Comparison of ENCODE assay signal across 21 cellular contexts in the genomic region with DNA sequence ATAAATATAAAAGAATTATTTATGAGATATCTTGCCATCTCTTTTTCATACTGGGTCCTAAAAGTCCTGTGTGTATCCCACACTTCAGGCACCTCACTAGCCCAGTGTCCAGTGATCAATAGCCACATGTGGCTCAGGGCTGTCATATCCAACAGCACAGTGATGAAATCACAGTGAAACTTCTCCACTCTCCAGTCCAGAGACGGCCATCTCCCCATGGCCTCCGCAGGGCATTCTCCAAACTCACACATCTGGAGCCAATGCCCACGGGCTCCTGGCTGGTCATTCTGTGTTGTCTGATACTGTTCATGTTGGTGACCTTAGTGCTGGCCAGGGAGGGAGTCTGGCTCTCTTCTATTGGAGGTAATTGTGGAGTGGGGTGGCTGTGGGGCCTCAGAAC.
"Had no signal": no experiment of that assay in that cellular context is flagged by ENCODE, and none has a peak within 500 bp of the region (broad histone marks: within the 10 kb centered on the region; RNA-seq: fewer than 3 reads in every experiment).

No MANE protein-coding gene starts in this region.

- ATAC-seq: natural killer cell treated with Interleukin-12 subunit alpha and Interleukin-12 subunit beta and Interleukin-15 and Interleukin-18, amount 100 ng/mL, for 72 hours; stimulated activated effector memory CD8-positive, alpha-beta T cell treated with anti-CD3 and anti-CD28 coated beads, Interleukin-12 subunit alpha, Interleukin-12 subunit beta, amount 100 ng/mL, for 72 hours had no signal

- H3K9me3 Mint-ChIP-seq: memory B cell; natural killer cell treated with Interleukin-12 subunit alpha and Interleukin-12 subunit beta and Interleukin-15 and Interleukin-18, amount 100 ng/mL, for 72 hours; stimulated activated effector memory CD8-positive, alpha-beta T cell treated with anti-CD3 and anti-CD28 coated beads, Interleukin-12 subunit alpha, Interleukin-12 subunit beta, amount 100 ng/mL, for 72 hours; stimulated activated naive CD8-positive, alpha-beta T cell treated with anti-CD3 and anti-CD28 coated beads, Interleukin-15, Interleukin-2, amounts not matched to agents 100 ng/mL and 50 ng/mL, for 24 hours had no signal

- H2AFZ ChIP-seq: parathyroid adenoma had no signal

- H3K4me1 ChIP-seq: parathyroid adenoma, psoas muscle had no signal

- H3K36me3 ChIP-seq: heart right ventricle, left ventricle myocardium inferior, lower lobe of right lung, right lobe of liver, tibial artery, upper lobe of right lung, vagina had no signal

- H3K9ac ChIP-seq: parathyroid adenoma had no signal

- H3K79me2 ChIP-seq: parathyroid adenoma had no signal

- H3K4me1 Mint-ChIP-seq: memory B cell; stimulated activated effector memory CD8-positive, alpha-beta T cell treated with anti-CD3 and anti-CD28 coated beads, Interleukin-12 subunit alpha, Interleukin-12 subunit beta, amount 100 ng/mL, for 72 hours had no signal

- H3K4me3 ChIP-seq: dorsolateral prefrontal cortex, heart right ventricle, left ventricle myocardium inferior, lower lobe of right lung, psoas muscle, right lobe of liver, tibial artery, upper lobe of right lung, vagina had no signal

- H3K36me3 Mint-ChIP-seq: memory B cell; natural killer cell treated with Interleukin-12 subunit alpha and Interleukin-12 subunit beta and Interleukin-15 and Interleukin-18, amount 100 ng/mL, for 72 hours; stimulated activated effector memory CD8-positive, alpha-beta T cell treated with anti-CD3 and anti-CD28 coated beads, Interleukin-12 subunit alpha, Interleukin-12 subunit beta, amount 100 ng/mL, for 72 hours had no signal

- H3K27ac Mint-ChIP-seq: memory B cell; natural killer cell treated with Interleukin-12 subunit alpha and Interleukin-12 subunit beta and Interleukin-15 and Interleukin-18, amount 100 ng/mL, for 72 hours; stimulated activated effector memory CD8-positive, alpha-beta T cell treated with anti-CD3 and anti-CD28 coated beads, Interleukin-12 subunit alpha, Interleukin-12 subunit beta, amount 100 ng/mL, for 72 hours; stimulated activated naive CD8-positive, alpha-beta T cell treated with anti-CD3 and anti-CD28 coated beads, Interleukin-15, Interleukin-2, amounts not matched to agents 100 ng/mL and 50 ng/mL, for 24 hours had no signal

- DNase-seq: cortex of kidney; dorsolateral prefrontal cortex; effector CD8-positive, alpha-beta T cell; heart right ventricle; hypothalamus; left ventricle myocardium inferior; midbrain; psoas muscle; retina; stimulated activated CD4-positive, alpha-beta T cell treated with anti-CD3 and anti-CD28 coated beads, Interleukin-4, amount 100 ng/mL, for 1 hour; stimulated activated CD8-positive, alpha-beta memory T cell treated with anti-CD3 and anti-CD28 coated beads, Interleukin-4, amount 100 ng/mL, for 48 hours; tibial artery; upper lobe of right lung had no signal

- H3K27me3 ChIP-seq: dorsolateral prefrontal cortex, heart right ventricle, right lobe of liver, tibial artery, upper lobe of right lung, vagina had no signal

- H3K4me3 Mint-ChIP-seq: memory B cell; natural killer cell treated with Interleukin-12 subunit alpha and Interleukin-12 subunit beta and Interleukin-15 and Interleukin-18, amount 100 ng/mL, for 72 hours; stimulated activated effector memory CD8-positive, alpha-beta T cell treated with anti-CD3 and anti-CD28 coated beads, Interleukin-12 subunit alpha, Interleukin-12 subunit beta, amount 100 ng/mL, for 72 hours; stimulated activated naive CD8-positive, alpha-beta T cell treated with anti-CD3 and anti-CD28 coated beads, Interleukin-15, Interleukin-2, amounts not matched to agents 100 ng/mL and 50 ng/mL, for 24 hours had no signal

- H3K27me3 Mint-ChIP-seq: stimulated activated naive CD8-positive, alpha-beta T cell treated with anti-CD3 and anti-CD28 coated beads, Interleukin-15, Interleukin-2, amounts not matched to agents 100 ng/mL and 50 ng/mL, for 24 hours had no signal

- H3K27ac ChIP-seq: lower lobe of right lung, parathyroid adenoma, psoas muscle, right lobe of liver, upper lobe of right lung, vagina had no signal

- H3K9me3 ChIP-seq: heart right ventricle, left ventricle myocardium inferior, lower lobe of right lung, psoas muscle, right lobe of liver, tibial artery, upper lobe of right lung, vagina had no signal
